Comparison of ENCODE assay signal across 16 cellular contexts in genomic region chr7:140314571-140315480, GRCh38.
A peak's percentile ranks its signal among the peaks of the same experiment; 100 is the strongest.
DNase-seq lines count a peak whose midpoint lies in the region; ATAC-seq and TF ChIP-seq lines count a peak whose summit lies in the region.
"Had no signal": no experiment of that assay in that cellular context is flagged by ENCODE, and none has a peak within 500 bp of the region (broad histone marks: within the 10 kb centered on the region; RNA-seq: fewer than 3 reads in every experiment).

No MANE protein-coding gene starts in this region.

- peak overlapping the region; percentile 96 for H3K27ac ChIP-seq in epithelial cell of prostate
- H3K27ac ChIP-seq in transverse colon = peak overlapping the region; percentile 67 to 80 (median 75)
- H3K27ac ChIP-seq: WERI-Rb-1 had no signal

- H3K27ac Mint-ChIP-seq in nephron progenitor cell = peak overlapping the region; percentile 17
- H3K27ac Mint-ChIP-seq: endodermal cell, IgD-negative memory B cell had no signal

- peak overlapping the region; percentile 81 for H3K9ac ChIP-seq in adipocyte (ENCODE audit: low read length)

- H3K9me3 ChIP-seq in adipocyte (ENCODE audit: control insufficient read depth, low read length) (peaks cover 8% of the 10 kb centered on the region), transverse colon (peaks cover 0 to 8% of the 10 kb centered on the region in 2 donors)

- WGBS in transverse colon (ENCODE audit: low coverage in 1 of 2), 2 donors = 70 to 77% methylated on average over 9 to 21 of the region's 21 CpGs

- TF ChIP-seq POLR2A in transverse colon (IDR thresholded peaks at IDR 0.05) = no peak

- H3K4me1 Mint-ChIP-seq in nephron progenitor cell = peaks cover 31% of the 10 kb centered on the region

- H3K9me3 Mint-ChIP-seq in nephron progenitor cell = peaks cover 58% of the 10 kb centered on the region

- TF ChIP-seq CTCF in nephron progenitor cell (IDR thresholded peaks at IDR 0.05) (no peak), transverse colon (IDR thresholded peaks at IDR 0.05) (no peak)

- H3K36me3 Mint-ChIP-seq in nephron progenitor cell (ENCODE audit: low read depth) = peaks cover 40% of the 10 kb centered on the region

- no peaks in the 10 kb centered on the region for H3K27me3 ChIP-seq in adipocyte (replicated peaks; ENCODE audit: control insufficient read depth, insufficient read depth, low read length)
- H3K27me3 ChIP-seq in transverse colon = no peaks in the 10 kb centered on the region
- H3K27me3 ChIP-seq: adrenal gland had no signal

- no peak for ATAC-seq in GM21390 (IDR thresholded peaks at IDR 0.05; ENCODE audit: unreplicated experiment)

- H3K36me3 ChIP-seq in adipocyte (ENCODE audit: control insufficient read depth, insufficient read depth, low read length, severe bottlenecking) = no peaks in the 10 kb centered on the region
- no peaks in the 10 kb centered on the region for H3K36me3 ChIP-seq in transverse colon
- H3K36me3 ChIP-seq: adrenal gland, WERI-Rb-1 had no signal

- no peak overlapping the region for H3K4me3 Mint-ChIP-seq in nephron progenitor cell
- H3K4me3 Mint-ChIP-seq: endodermal cell, IgD-negative memory B cell had no signal

- H3K27me3 Mint-ChIP-seq in nephron progenitor cell (ENCODE audit: low read depth, poor library complexity) = peaks cover 9% of the 10 kb centered on the region

- H3K4me1 ChIP-seq in adipocyte (ENCODE audit: control insufficient read depth, insufficient read depth, low read length) = peaks cover 44% of the 10 kb centered on the region
- peaks cover 13 to 35% (median 20%) of the 10 kb centered on the region in 4 donors for H3K4me1 ChIP-seq in transverse colon

- intact Hi-C loops in transverse colon (cut with DNase I; ENCODE audit: low total_unique reads) = no loop called here

- in situ Hi-C loops in transverse colon (cut with MboI; ENCODE audit: low pct_ligation_motif_present in 1 of 4, low pct_unique_long_range_greater_than_20kb in 1 of 4, low sequenced_read_pairs in 3 of 4) = loop anchor here in 2 of 4 donors (25.0 kb wide), 1 partner anchor 153 kb away; no protein-coding TSS in a partner anchor

- TF ChIP-seq EP300 in transverse colon (IDR thresholded peaks at IDR 0.05; ENCODE audit: low read depth) = no peak

- H3K4me3 ChIP-seq in adipocyte (ENCODE audit: low read length) = peak overlapping the region; percentile 73
- no peak overlapping the region for H3K4me3 ChIP-seq in transverse colon
- H3K4me3 ChIP-seq: lung had no signal

- peak; percentile 39 for DNase-seq in adipocyte (ENCODE audit: low read depth)
- no peak for DNase-seq in epithelial cell of prostate (ENCODE audit: low read depth, low spot score)
- no peak for DNase-seq in nephron progenitor cell
- no peak for DNase-seq in transverse colon
- DNase-seq in activated CD4-positive, alpha-beta T cell treated with anti-CD3 and anti-CD28 coated beads, Interleukin-2, amount 50 U/mL, for 1 hour = no peak
- no peak for DNase-seq in T1000 (lab: John Stamatoyannopoulos, UW)
- no peak for DNase-seq in 8988T
- DNase-seq: adrenal gland, Calu3, endodermal cell, NCI-H1417 treated with DMSO at 0.1 percent for 48 hours, Right ventricle myocardium superior had no signal
